21 cellular contexts compared by ENCODE assay signal in the genomic region with DNA sequence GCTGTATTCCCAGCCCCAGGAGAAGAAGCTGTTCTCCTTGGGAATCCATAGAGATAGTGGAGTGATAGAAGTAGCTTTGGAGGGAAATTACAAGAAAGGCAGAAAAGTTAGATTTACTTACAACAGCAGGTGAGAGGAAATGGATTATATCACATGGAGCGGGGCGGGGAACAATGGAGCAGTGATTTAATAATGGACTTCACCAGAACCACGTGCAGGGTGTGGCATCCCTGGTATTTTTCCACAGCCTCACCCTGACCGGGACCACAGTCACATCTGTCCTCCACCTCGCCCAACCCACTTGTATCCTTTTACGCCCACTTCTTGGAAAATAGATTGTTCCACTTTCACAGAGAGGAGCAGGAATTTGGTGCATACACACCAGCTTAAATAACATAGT. TPM values are rescaled to one million over a fixed set of nuclear protein-coding genes. Genes with fewer than 3 reads are reported as not detected.
DNase-seq lines count a peak whose midpoint lies in the region; ATAC-seq, FAIRE-seq and TF ChIP-seq lines count a peak whose summit lies in the region.
"Had no signal": no experiment of that assay in that cellular context is flagged by ENCODE, and none has a peak within 500 bp of the region (broad histone marks: within the 10 kb centered on the region; RNA-seq: fewer than 3 reads in every experiment).

No MANE protein-coding gene starts in this region.

- H3K9me3 ChIP-seq in neuronal stem cell (replicated peaks in 1 of 2; ENCODE audit: control insufficient read depth in 2 of 2, insufficient read depth in 1 of 2, low read depth in 1 of 2, low read length in 2 of 2) = no peaks in the 10 kb centered on the region

- H3K9me3 Mint-ChIP-seq in nephron = no peaks in the 10 kb centered on the region
- H3K9me3 Mint-ChIP-seq: activated T-helper 2 cell treated with anti-CD3 and anti-CD28 coated beads, Interferon-gamma antibody, Interleukin-2, Interleukin-4, amounts not matched to agents 10 μg/mL and 5 μg/mL and 100 μg/mL, durations not matched to agents 14 hours and 24 hours and 36 hours; CD8-positive, alpha-beta memory T cell; memory B cell; type B pancreatic cell had no signal

- no peak overlapping the region for H2AFZ ChIP-seq in neuronal stem cell (ENCODE audit: low read length)

- H3K36me3 ChIP-seq in neuronal stem cell (replicated peaks in 1 of 2; ENCODE audit: control insufficient read depth in 2 of 2, insufficient read depth in 2 of 2, low read length in 2 of 2) = no peaks in the 10 kb centered on the region

- H4K91ac ChIP-seq in neuronal stem cell (ENCODE audit: low read depth, low read length, poor library complexity) = no peak overlapping the region

- H4K8ac ChIP-seq in neuronal stem cell (ENCODE audit: low read depth, low read length) = no peak overlapping the region

- no peak overlapping the region for H2BK5ac ChIP-seq in neuronal stem cell (ENCODE audit: low read length)

- no peak overlapping the region for H3K4me3 Mint-ChIP-seq in nephron
- H3K4me3 Mint-ChIP-seq: CD8-positive, alpha-beta memory T cell; memory B cell; stimulated activated naive B cell treated with anti-CD40 and anti-IgM and Interleukin-4, amounts not matched to agents 10 μg/mL and 1 μg/mL and 100 μg/mL, for 72 hours; type B pancreatic cell had no signal

- H3K9ac ChIP-seq in neuronal stem cell (ENCODE audit: low read depth, low read length, poor library complexity) = no peak overlapping the region
- H3K9ac ChIP-seq: KMS-11 had no signal

- no peaks in the 10 kb centered on the region for H3K36me3 Mint-ChIP-seq in nephron (ENCODE audit: low read depth)
- H3K36me3 Mint-ChIP-seq: CD8-positive, alpha-beta memory T cell; memory B cell; stimulated activated naive B cell treated with anti-CD40 and anti-IgM and Interleukin-4, amounts not matched to agents 10 μg/mL and 1 μg/mL and 100 μg/mL, for 72 hours; type B pancreatic cell had no signal

- no peak overlapping the region for H3K18ac ChIP-seq in neuronal stem cell (ENCODE audit: low read length)

- H3K23ac ChIP-seq in neuronal stem cell (ENCODE audit: low read depth, low read length, poor library complexity) = no peak overlapping the region

- H3K4me1 Mint-ChIP-seq in nephron = peaks cover 49% of the 10 kb centered on the region
- H3K4me1 Mint-ChIP-seq: memory B cell had no signal

- DNase-seq in Caki2 (ENCODE audit: low read depth) (peak; percentile 75), LoVo (ENCODE audit: low spot score) (peak; percentile 89), GM19239 (ENCODE audit: insufficient read length, low spot score) (no peak), neuronal stem cell (ENCODE audit: low spot score) (no peak), NCI-H146 (lab: John Stamatoyannopoulos, UW) (no peak)
- DNase-seq: amniotic stem cell; CD8-positive, alpha-beta memory T cell; central memory CD4-positive, alpha-beta T cell; head of caudate nucleus; NCI-H1092 treated with DMSO at 0.1 percent for 48 hours; NCI-H524; retina; stimulated activated naive B cell treated with anti-CD40 and anti-IgM and Interleukin-4, amounts not matched to agents 10 μg/mL and 1 μg/mL and 100 μg/mL, for 72 hours had no signal

- H3K14ac ChIP-seq in neuronal stem cell (ENCODE audit: low read length) = no peak overlapping the region

- in situ Hi-C loops in Caki2 (cut with HindIII; ENCODE audit: low pct_unique_long_range_greater_than_20kb, low sequenced_read_pairs) = no loop called here

- peaks cover 5 to 10% of the 10 kb centered on the region in 2 donors for H3K4me1 ChIP-seq in neuronal stem cell (ENCODE audit: control insufficient read depth in 2 of 2, insufficient read depth in 1 of 2, low read depth in 1 of 2, low read length in 2 of 2)

- no peak overlapping the region for H3K4me2 ChIP-seq in neuronal stem cell (ENCODE audit: insufficient read depth, low read length, poor library complexity, severe bottlenecking)
- H3K4me2 ChIP-seq: KMS-11 had no signal

- no peak overlapping the region for H2AK5ac ChIP-seq in neuronal stem cell (ENCODE audit: low read depth, low read length)

- H3K79me1 ChIP-seq in neuronal stem cell (ENCODE audit: low read depth, low read length) = no peaks in the 10 kb centered on the region

- no peak overlapping the region for H2BK120ac ChIP-seq in neuronal stem cell (ENCODE audit: low read depth, low read length)

- no peaks in the 10 kb centered on the region for H3K27me3 Mint-ChIP-seq in nephron (ENCODE audit: low read depth)
- H3K27me3 Mint-ChIP-seq: type B pancreatic cell had no signal

- peak; percentile 77 for ATAC-seq in esophagus mucosa
- ATAC-seq: activated CD4-positive, CD25-positive, alpha-beta regulatory T cell treated with anti-CD3 and anti-CD28 coated beads, Interleukin-2, amount 50 U/mL, for 24 hours; stimulated activated naive B cell treated with anti-CD40 and anti-IgM and Interleukin-4, amounts not matched to agents 10 μg/mL and 1 μg/mL and 100 μg/mL, for 72 hours had no signal

- no peak overlapping the region for H3K4ac ChIP-seq in neuronal stem cell (ENCODE audit: low read length)

- peak overlapping the region; percentile 28 to 93 (median 39) for H3K27ac Mint-ChIP-seq in nephron
- H3K27ac Mint-ChIP-seq: activated T-helper 2 cell treated with anti-CD3 and anti-CD28 coated beads, Interferon-gamma antibody, Interleukin-2, Interleukin-4, amounts not matched to agents 10 μg/mL and 5 μg/mL and 100 μg/mL, durations not matched to agents 14 hours and 24 hours and 36 hours; CD8-positive, alpha-beta memory T cell; memory B cell; stimulated activated naive B cell treated with anti-CD40 and anti-IgM and Interleukin-4, amounts not matched to agents 10 μg/mL and 1 μg/mL and 100 μg/mL, for 72 hours; type B pancreatic cell had no signal

- H2BK15ac ChIP-seq in neuronal stem cell (ENCODE audit: low read length) = no peak overlapping the region

- no peak overlapping the region for H3K27ac ChIP-seq in neuronal stem cell (replicated peaks; ENCODE audit: low read length)
- H3K27ac ChIP-seq: KMS-11 had no signal

- WGBS in neuronal stem cell (ENCODE audit: extremely low coverage in 2 of 2, insufficient read length in 2 of 2, insufficient replicate concordance in 1 of 2), 2 donors = no CpG with 5 or more reads among the region's 6 CpGs

- H2BK12ac ChIP-seq in neuronal stem cell (ENCODE audit: low read length) = no peak overlapping the region

- H3K4me3 ChIP-seq in neuronal stem cell (ENCODE audit: low read length in 2 of 2) = no peak overlapping the region

- no peak for TF ChIP-seq CTCF in nephron (IDR thresholded peaks at IDR 0.05; ENCODE audit: unreplicated experiment in 3 of 3)

- H3K27me3 ChIP-seq in neuronal stem cell (ENCODE audit: control insufficient read depth in 3 of 3, insufficient read depth in 3 of 3, low read depth in 1 of 3, low read length in 3 of 3) = no peaks in the 10 kb centered on the region

- FAIRE-seq in GM19239 (lab: Jason Lieb, UNC) = no peak

RNA-seq across cellular contexts. Expression of a gene that starts 16.0 kb away (rescaled TPM):
- 119 and 138 TPM in 2 replicates for total RNA-seq in Caki2 (2014; rRNA removed; shearing (Covaris generic); ENCODE audit: low replicate concordance)
- total RNA-seq in esophagus mucosa = 83.7 TPM
- polyA plus RNA-seq in neuronal stem cell (2013, experiment 1 of 2) = 142 TPM
- polyA plus RNA-seq in neuronal stem cell (2013, experiment 2 of 2) = 142 TPM

RNA-seq across cellular contexts. Expression of a gene that starts 22.6 kb away (rescaled TPM):
- 11.4 and 23.7 TPM in 2 replicates for total RNA-seq in Caki2 (2014; rRNA removed; shearing (Covaris generic); ENCODE audit: low replicate concordance)
- 19.7 TPM for total RNA-seq in esophagus mucosa
- 38.8 TPM for polyA plus RNA-seq in neuronal stem cell (2013, experiment 1 of 2)
- 40.0 TPM for polyA plus RNA-seq in neuronal stem cell (2013, experiment 2 of 2)

RNA-seq across cellular contexts. Expression of a gene that starts 56.9 kb away (rescaled TPM):
- total RNA-seq in Caki2 (2014; rRNA removed; shearing (Covaris generic); ENCODE audit: low replicate concordance) = 4.1 TPM in 1 of 2 replicates, not detected in the other
- 0.52 TPM for total RNA-seq in esophagus mucosa
- polyA plus RNA-seq in neuronal stem cell (2013, experiment 1 of 2) = not detected
- 0.04 TPM for polyA plus RNA-seq in neuronal stem cell (2013, experiment 2 of 2)
- total RNA-seq: H4 had no signal
- polyA plus RNA-seq: CD8-positive, alpha-beta memory T cell had no signal

Comparison
In these comparisons a context has a peak if more than half of its experiments do, and no peak if none do; other contexts are left out.
1. DNase-seq: peak in Caki2 (single experiment) and LoVo (single experiment); none in GM19239 (single experiment), neuronal stem cell (single experiment) and NCI-H146 (single experiment).